Comparison of ENCODE assay signal across 21 cellular contexts in the genomic region with DNA sequence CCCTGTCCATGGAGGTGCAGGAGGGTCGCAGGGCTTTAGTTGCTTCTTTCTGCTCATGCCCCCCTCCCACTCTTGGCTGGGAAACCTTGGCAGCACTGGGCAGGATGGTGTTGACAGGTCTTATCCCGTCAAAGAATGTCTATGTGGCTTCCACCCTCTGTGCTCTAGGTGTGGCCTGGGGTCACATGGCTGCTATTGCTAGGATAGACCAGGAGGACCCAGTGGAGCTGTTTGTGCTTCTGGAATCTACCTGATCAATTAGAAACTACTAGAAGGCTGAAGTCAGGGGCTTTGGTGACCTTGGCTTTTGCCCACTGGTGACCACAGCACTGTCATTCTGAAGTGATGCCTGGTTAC.
A peak's percentile ranks its signal among the peaks of the same experiment; 100 is the strongest.
DNase-seq lines count a peak whose midpoint lies in the region; ATAC-seq and TF ChIP-seq lines count a peak whose summit lies in the region.
"Had no signal": no experiment of that assay in that cellular context is flagged by ENCODE, and none has a peak within 500 bp of the region (broad histone marks: within the 10 kb centered on the region; RNA-seq: fewer than 3 reads in every experiment).

No MANE protein-coding gene starts in this region.

- POLR2A ChIA-PET in HEK293T (lab: Yijun Ruan, JAX), result no interaction called here

- H3K27ac Mint-ChIP-seq in nephron, result peak overlapping the region; percentile 12 to 96 (median 35)
- H3K27ac Mint-ChIP-seq: activated CD4-positive, alpha-beta memory T cell treated with anti-CD3 and anti-CD28 coated beads, Interleukin-2, amount 10 ng/mL, durations not matched to agents 7 days and 5 days had no signal

- peaks cover 8 to 50% (median 20%) of the 10 kb centered on the region in 11 experiments; a peak in 19 of 22 replicates for H3K36me3 ChIP-seq in BLaER1 treated with 17β-estradiol and CSF1 and Interleukin-3, amounts not matched to agents 10 nM and 100 nM
- peaks cover 20% of the 10 kb centered on the region for H3K36me3 ChIP-seq in RWPE2 (ENCODE audit: low read depth)
- H3K36me3 ChIP-seq: gastrocnemius medialis had no signal

- no peak overlapping the region for H3K4me3 Mint-ChIP-seq in nephron
- H3K4me3 Mint-ChIP-seq: activated CD4-positive, alpha-beta memory T cell treated with anti-CD3 and anti-CD28 coated beads, Interleukin-2, amount 10 ng/mL, durations not matched to agents 7 days and 5 days had no signal

- H4K20me1 ChIP-seq in BLaER1 treated with 17β-estradiol and CSF1 and Interleukin-3, amounts not matched to agents 10 nM and 100 nM, result peaks cover 100% of the 10 kb centered on the region in 11 experiments

- peak overlapping the region in 1 of 11 experiments; percentile 4; a peak in 1 of 22 replicates for H3K27ac ChIP-seq in BLaER1 treated with 17β-estradiol and CSF1 and Interleukin-3, amounts not matched to agents 10 nM and 100 nM
- peak overlapping the region; percentile 36 for H3K27ac ChIP-seq in RWPE2 (ENCODE audit: poor library complexity, severe bottlenecking)
- H3K27ac ChIP-seq: C4-2B, gastrocnemius medialis had no signal

- H3K4me3 ChIP-seq in BLaER1 treated with 17β-estradiol and CSF1 and Interleukin-3, amounts not matched to agents 10 nM and 100 nM, result no peak overlapping the region
- H3K4me3 ChIP-seq in RWPE2 (ENCODE audit: severe bottlenecking), result no peak overlapping the region
- no peak overlapping the region for H3K4me3 ChIP-seq in epithelial cell of esophagus (ENCODE audit: low read length)
- H3K4me3 ChIP-seq: gastrocnemius medialis had no signal

- H3K27me3 ChIP-seq in BLaER1 treated with 17β-estradiol and CSF1 and Interleukin-3, amounts not matched to agents 10 nM and 100 nM, result no peaks in the 10 kb centered on the region
- H3K27me3 ChIP-seq in RWPE2 (ENCODE audit: insufficient read depth, poor library complexity, severe bottlenecking), result no peaks in the 10 kb centered on the region
- H3K27me3 ChIP-seq: gastrocnemius medialis had no signal

- H3K4me2 ChIP-seq in BLaER1 treated with 17β-estradiol and CSF1 and Interleukin-3, amounts not matched to agents 10 nM and 100 nM, result peak overlapping the region; percentile 33 to 84 (median 59); a peak in 21 of 22 replicates

- no peaks in the 10 kb centered on the region for H3K9me3 ChIP-seq in BLaER1 treated with 17β-estradiol and CSF1 and Interleukin-3, amounts not matched to agents 10 nM and 100 nM (replicated peaks in 1 of 11)
- no peaks in the 10 kb centered on the region for H3K9me3 ChIP-seq in RWPE2 (ENCODE audit: severe bottlenecking)
- H3K9me3 ChIP-seq: gastrocnemius medialis had no signal

- no peak for TF ChIP-seq CTCF in RWPE2 (IDR thresholded peaks at IDR 0.05; ENCODE audit: poor library complexity, severe bottlenecking)
- no peak for TF ChIP-seq CTCF in epithelial cell of esophagus (IDR thresholded peaks at IDR 0.05; ENCODE audit: insufficient read depth, low read depth, low read length, missing control alignments)
- TF ChIP-seq CTCF in nephron (IDR thresholded peaks at IDR 0.05; ENCODE audit: unreplicated experiment in 3 of 3), result no peak

- peaks cover 72 to 88% (median 84%) of the 10 kb centered on the region in 10 experiments for H3K4me1 ChIP-seq in BLaER1 treated with 17β-estradiol and CSF1 and Interleukin-3, amounts not matched to agents 10 nM and 100 nM
- H3K4me1 ChIP-seq in RWPE2 (ENCODE audit: insufficient read depth, poor library complexity, severe bottlenecking), result peaks cover 17% of the 10 kb centered on the region
- H3K4me1 ChIP-seq: gastrocnemius medialis had no signal

- CTCF ChIA-PET in HEK293T (lab: Yijun Ruan, JAX), result no interaction called here

- H3K36me3 Mint-ChIP-seq in nephron (ENCODE audit: low read depth), result no peaks in the 10 kb centered on the region

- ATAC-seq in RWPE2 (ENCODE audit: low read depth) (peak; percentile 35; the same call in 2 of the 3 replicates), GM19324 (IDR thresholded peaks at IDR 0.05; ENCODE audit: low FRiP score, unreplicated experiment) (no peak)
- ATAC-seq: activated CD4-positive, CD25-positive, alpha-beta regulatory T cell treated with anti-CD3 and anti-CD28 coated beads, Interleukin-2, amount 50 U/mL, for 24 hours; gastrocnemius medialis had no signal

- no peaks in the 10 kb centered on the region for H3K9me3 Mint-ChIP-seq in nephron
- H3K9me3 Mint-ChIP-seq: activated CD4-positive, alpha-beta memory T cell treated with anti-CD3 and anti-CD28 coated beads, Interleukin-2, amount 10 ng/mL, durations not matched to agents 7 days and 5 days had no signal

- H3K4me1 Mint-ChIP-seq in nephron, result peaks cover 51% of the 10 kb centered on the region

- DNase-seq in RWPE2 (ENCODE audit: low spot score), result no peak
- DNase-seq in epithelial cell of esophagus (ENCODE audit: low read depth), result peak; percentile 43
- no peak for DNase-seq in HEK293T (ENCODE audit: extremely low spot score)
- DNase-seq in DMS114 treated with DMSO at 0.1 percent for 48 hours (lab: John Stamatoyannopoulos, UW; ENCODE audit: unreplicated experiment), result no peak
- DNase-seq in NCI-H748 (lab: John Stamatoyannopoulos, UW; ENCODE audit: unreplicated experiment), result no peak
- DNase-seq: activated CD4-positive, alpha-beta memory T cell treated with anti-CD3 and anti-CD28 coated beads, Interleukin-2, amount 10 ng/mL, durations not matched to agents 7 days and 5 days; activated T-cell treated with anti-CD3 and anti-CD28 coated beads for 4 hours; amniotic stem cell; DMS153; gastrocnemius medialis; H7; KBM-7; NCI-H1694; NCI-H226; NCI-H774; SHP77 had no signal

- no peaks in the 10 kb centered on the region for H3K27me3 Mint-ChIP-seq in nephron (ENCODE audit: low read depth)
- H3K27me3 Mint-ChIP-seq: activated CD4-positive, alpha-beta memory T cell treated with anti-CD3 and anti-CD28 coated beads, Interleukin-2, amount 10 ng/mL, durations not matched to agents 7 days and 5 days had no signal

- 0 out of 22 replicates have a peak overlapping the region, but pooled peaks of 1 of the 11 experiments have one; percentile 25 for H3K9ac ChIP-seq in BLaER1 treated with 17β-estradiol and CSF1 and Interleukin-3, amounts not matched to agents 10 nM and 100 nM

TF ChIP-seq in HEK293T, 16 proteins besides CTCF, POLR2A, EP300 and RAD21:
- TF ChIP-seq NFRKB (IDR thresholded peaks at IDR 0.05) (no peak), CTBP1 (IDR thresholded peaks at IDR 0.05; ENCODE audit: borderline replicate concordance) (no peak), SUZ12 (IDR thresholded peaks at IDR 0.05) (no peak), TARDBP (IDR thresholded peaks at IDR 0.05) (no peak), FOXK2 (IDR thresholded peaks at IDR 0.05) (no peak), ARNT (IDR thresholded peaks at IDR 0.05) (no peak), FOXA1 (IDR thresholded peaks at IDR 0.05) (no peak), L3MBTL2 (conservative IDR thresholded peaks at IDR 0.05) (no peak), FOXM1 (IDR thresholded peaks at IDR 0.05; ENCODE audit: borderline replicate concordance) (no peak), LEF1 (IDR thresholded peaks at IDR 0.05; ENCODE audit: borderline replicate concordance) (no peak), HDGF (IDR thresholded peaks at IDR 0.05; ENCODE audit: borderline replicate concordance) (no peak), SP1 (IDR thresholded peaks at IDR 0.05) (no peak), ZNF384 (IDR thresholded peaks at IDR 0.05) (no peak), ELF4 (IDR thresholded peaks at IDR 0.05) (no peak), BHLHE40 (IDR thresholded peaks at IDR 0.05; ENCODE audit: borderline replicate concordance) (no peak)
- TF ChIP-seq, protein P1, sequence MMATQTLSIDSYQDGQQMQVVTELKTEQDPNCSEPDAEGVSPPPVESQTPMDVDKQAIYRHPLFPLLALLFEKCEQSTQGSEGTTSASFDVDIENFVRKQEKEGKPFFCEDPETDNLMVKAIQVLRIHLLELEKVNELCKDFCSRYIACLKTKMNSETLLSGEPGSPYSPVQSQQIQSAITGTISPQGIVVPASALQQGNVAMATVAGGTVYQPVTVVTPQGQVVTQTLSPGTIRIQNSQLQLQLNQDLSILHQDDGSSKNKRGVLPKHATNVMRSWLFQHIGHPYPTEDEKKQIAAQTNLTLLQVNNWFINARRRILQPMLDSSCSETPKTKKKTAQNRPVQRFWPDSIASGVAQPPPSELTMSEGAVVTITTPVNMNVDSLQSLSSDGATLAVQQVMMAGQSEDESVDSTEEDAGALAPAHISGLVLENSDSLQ (IDR thresholded peaks at IDR 0.05), result no peak
